Comparison of ENCODE assay signal across 12 cellular contexts in the genomic region with DNA sequence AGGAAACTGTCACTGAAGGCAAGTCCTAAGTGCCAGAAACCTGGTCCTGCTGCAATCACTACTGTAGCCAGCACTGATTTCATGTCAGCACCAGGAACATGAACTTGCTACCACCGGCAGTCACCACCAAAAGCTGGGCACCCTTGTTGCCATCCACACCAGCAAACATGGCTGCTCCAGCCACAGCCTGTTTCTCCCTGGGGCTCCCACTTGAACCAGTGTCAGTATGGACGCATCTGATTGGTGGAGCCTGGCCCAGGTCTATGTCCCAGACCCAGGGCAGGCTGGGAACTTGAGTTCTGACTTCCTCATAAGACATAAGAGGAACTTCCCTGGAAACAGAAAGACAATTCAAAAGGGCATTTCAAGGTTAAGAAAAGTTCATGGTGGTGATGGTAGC. TPM values are rescaled to one million over a fixed set of nuclear protein-coding genes. Genes with fewer than 3 reads are reported as not detected.
DNase-seq lines count a peak whose midpoint lies in the region; ATAC-seq and FAIRE-seq lines count a peak whose summit lies in the region.
"Had no signal": no experiment of that assay in that cellular context is flagged by ENCODE, and none has a peak within 500 bp of the region (broad histone marks: within the 10 kb centered on the region; RNA-seq: fewer than 3 reads in every experiment).

No MANE protein-coding gene starts in this region.

- H3K27ac ChIP-seq in right cardiac atrium (ENCODE audit: low read length) = no peak overlapping the region
- H3K27ac ChIP-seq: SJCRH30, upper lobe of left lung had no signal

- FAIRE-seq in GM19239 (lab: Jason Lieb, UNC) = no peak
- FAIRE-seq: G401.6 had no signal

- H3K9me3 ChIP-seq in right cardiac atrium (ENCODE audit: control insufficient read depth, low read length) = no peaks in the 10 kb centered on the region
- H3K9me3 ChIP-seq: SJCRH30, upper lobe of left lung had no signal

- in situ Hi-C loops in SK-MEL-5 (cut with HindIII; ENCODE audit: low pct_unique_long_range_greater_than_20kb, low sequenced_read_pairs) = no loop called here

- no peak overlapping the region for H3K4me3 ChIP-seq in right cardiac atrium (ENCODE audit: low read length)
- H3K4me3 ChIP-seq: SJCRH30, upper lobe of left lung had no signal

- H3K4me1 ChIP-seq in right cardiac atrium (ENCODE audit: control insufficient read depth, insufficient read depth, low read length) = no peaks in the 10 kb centered on the region
- H3K4me1 ChIP-seq: SJCRH30, upper lobe of left lung had no signal

- intact Hi-C loops in Right ventricle myocardium superior (cut with DNase I) (no loop called here), cardiac septum (cut with DNase I) (loop anchor here (5.0 kb wide), 1 partner anchor 55 kb away; no protein-coding TSS in a partner anchor), right cardiac atrium (cut with DNase I) (no loop called here)

- no peak for DNase-seq in Right ventricle myocardium superior
- no peak for DNase-seq in cardiac septum (ENCODE audit: low spot score)
- peak; percentile 46 for DNase-seq in SK-MEL-5 (ENCODE audit: low read depth, low spot score)
- peak; percentile 25 to 62 (median 56) for DNase-seq in right cardiac atrium
- DNase-seq in OCI-M2 (lab: John Stamatoyannopoulos, UW; ENCODE audit: unreplicated experiment) = no peak
- DNase-seq in NCI-H345 (lab: John Stamatoyannopoulos, UW) = no peak
- DNase-seq in GM19239 (ENCODE audit: insufficient read length, low spot score) = no peak
- DNase-seq: activated effector memory CD4-positive, alpha-beta T cell treated with anti-CD3 and anti-CD28 coated beads, Interleukin-2, amount 50 U/mL, for 16 hours had no signal

- ATAC-seq in Right ventricle myocardium superior (ENCODE audit: poor library complexity) = peak; percentile 55
- peak; percentile 51 to 63 for ATAC-seq in right cardiac atrium
- no peak for ATAC-seq in GM18498 (IDR thresholded peaks at IDR 0.05; ENCODE audit: unreplicated experiment)

- WGBS in right cardiac atrium = 76% methylated on average over 2 of the region's 2 CpGs

- no peaks in the 10 kb centered on the region for H3K27me3 ChIP-seq in right cardiac atrium (ENCODE audit: control insufficient read depth, insufficient read depth)
- H3K27me3 ChIP-seq: SJCRH30, upper lobe of left lung had no signal

RNA-seq across cellular contexts. Expression of gene COPRS, which starts 56.5 kb away (rescaled TPM):
- 56.0 TPM for total RNA-seq in Right ventricle myocardium superior
- total RNA-seq in cardiac septum = 51.9 TPM
- total RNA-seq in SK-MEL-5 (2014; rRNA removed; shearing (Covaris generic)) = 166 and 171 TPM in 2 replicates
- 98.9 and 118 TPM in 2 replicates for polyA plus RNA-seq in SK-MEL-5 (2015; cell fraction: cytosol; rRNA removed)
- polyA plus RNA-seq in SK-MEL-5 (2015; cell fraction: nucleus; rRNA removed) = 22.6 and 24.7 TPM in 2 replicates
- 10 to 100 TPM; 42.9 to 56.1 (median 46.0) TPM for total RNA-seq in right cardiac atrium
- 57.9 TPM for polyA plus RNA-seq in right cardiac atrium

Comparison
In these comparisons a context has a peak if more than half of its experiments do, and no peak if none do; other contexts are left out.
1. DNase-seq: peak in SK-MEL-5 (single experiment) and right cardiac atrium (3 of 3); none in Right ventricle myocardium superior (single experiment), cardiac septum (single experiment), OCI-M2 (single experiment), NCI-H345 (single experiment) and GM19239 (single experiment).